ENCODE assay signal across 1 cellular context in genomic region chr22:50437511-50438304, GRCh38.
TF ChIP-seq lines count a peak whose summit lies in the region.

No MANE protein-coding gene starts in this region.

TF ChIP-seq in HepG2, 621 proteins besides CTCF, POLR2A, EP300 and RAD21:
- TF ChIP-seq ZFP41 (CRISPR knock-in tag; IDR thresholded peaks at IDR 0.05; ENCODE audit: borderline replicate concordance): no peak
- TF ChIP-seq SRSF4 (IDR thresholded peaks at IDR 0.05; ENCODE audit: low read depth, low read length, poor library complexity, severe bottlenecking): no peak
- peak; percentile 73 for TF ChIP-seq AGO2 (optimal IDR thresholded peaks at IDR 0.05; ENCODE audit: low read depth, low read length)
- TF ChIP-seq POLR2AphosphoS5 (IDR thresholded peaks at IDR 0.05; ENCODE audit: low read depth, low read length): peak; percentile 13; the same call in 1 of the 2 replicates
- no peak for TF ChIP-seq E2F1 (CRISPR knock-in tag; IDR thresholded peaks at IDR 0.05)
- TF ChIP-seq NCOR1 (IDR thresholded peaks at IDR 0.05; ENCODE audit: borderline replicate concordance, low read length): no peak
- no peak for TF ChIP-seq GLMP (CRISPR knock-in tag; IDR thresholded peaks at IDR 0.05; ENCODE audit: borderline replicate concordance)
- TF ChIP-seq NR2F2 (IDR thresholded peaks at IDR 0.05; ENCODE audit: borderline replicate concordance, low read depth): no peak
